ENCODE assay signal across 8 cellular contexts in the genomic region with DNA sequence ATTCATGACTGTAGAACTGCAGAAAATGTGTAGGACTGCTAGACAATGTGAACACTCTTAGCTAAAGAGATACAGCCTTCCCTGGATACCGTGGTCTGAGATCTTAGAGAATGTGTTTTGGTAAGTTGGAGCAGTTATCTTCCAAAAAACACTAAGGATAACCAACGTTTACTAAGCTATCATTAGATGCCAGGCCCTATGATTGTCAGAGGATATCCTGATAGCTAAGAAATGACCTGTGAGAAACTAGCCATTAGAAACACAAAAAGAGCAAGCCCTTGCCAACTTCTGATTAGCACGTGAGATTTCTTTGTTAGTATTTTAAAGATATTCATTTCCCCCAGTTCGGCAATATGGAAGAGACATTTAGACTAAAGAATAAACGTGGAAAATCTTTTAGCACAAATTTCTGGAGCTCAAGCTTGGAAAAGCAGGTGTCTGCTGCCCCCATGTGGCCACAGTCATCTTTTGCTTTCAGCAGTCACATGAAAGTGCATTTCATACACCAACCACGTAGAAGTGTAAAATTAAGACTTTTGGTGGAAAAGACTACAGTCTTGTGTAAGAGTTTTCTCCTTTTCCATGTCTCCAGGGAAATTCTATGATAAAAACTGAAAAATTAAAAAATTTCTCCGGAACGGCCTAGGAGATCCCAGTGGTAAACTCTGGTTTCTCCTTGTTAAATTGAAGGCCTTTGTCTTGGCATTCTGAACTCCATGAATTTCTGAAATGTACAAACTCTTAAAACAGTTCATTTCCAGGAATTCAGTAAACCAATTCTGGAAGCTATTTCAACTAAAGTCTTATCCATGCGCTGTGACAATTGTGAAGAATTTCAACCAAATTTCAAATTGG.
DNase-seq lines count a peak whose midpoint lies in the region; ATAC-seq and TF ChIP-seq lines count a peak whose summit lies in the region.

No MANE protein-coding gene starts in this region.

- no peak overlapping the region for H3K4me3 ChIP-seq in SK-N-SH (ENCODE audit: low read depth in 2 of 2, low read length in 1 of 2)
- H3K4me3 ChIP-seq in adipocyte (ENCODE audit: low read length): no peak overlapping the region
- H3K4me3 ChIP-seq in right atrium auricular region: no peak overlapping the region

- 0 out of 4 replicates have a peak, but pooled peaks cover 0 to 14% of the 10 kb centered on the region in 2 experiments for H3K4me1 ChIP-seq in SK-N-SH (ENCODE audit: control insufficient read depth in 1 of 2, insufficient read depth in 2 of 2, low read depth in 1 of 2, low read length in 1 of 2)
- H3K4me1 ChIP-seq in adipocyte (ENCODE audit: control insufficient read depth, insufficient read depth, low read length): no peaks in the 10 kb centered on the region
- no peaks in the 10 kb centered on the region for H3K4me1 ChIP-seq in right atrium auricular region

- H3K36me3 ChIP-seq in SK-N-SH (replicated peaks in 1 of 2; ENCODE audit: control insufficient read depth in 1 of 2, insufficient read depth in 2 of 2, low read length in 1 of 2) (no peaks in the 10 kb centered on the region), adipocyte (ENCODE audit: control insufficient read depth, insufficient read depth, low read length, severe bottlenecking) (no peaks in the 10 kb centered on the region), right atrium auricular region (no peaks in the 10 kb centered on the region)

- intact Hi-C loops in sciatic nerve (cut with DNase I): no loop called here

- 21% methylated on average over 9 of the region's 9 CpGs for WGBS in SK-N-SH (ENCODE audit: low lambda C conversion rate)

- H3K9me3 ChIP-seq in SK-N-SH (no peaks in the 10 kb centered on the region), adipocyte (ENCODE audit: control insufficient read depth, low read length) (no peaks in the 10 kb centered on the region), right atrium auricular region (no peaks in the 10 kb centered on the region)

- POLR2A ChIA-PET in SK-N-SH (lab: Yijun Ruan, JAX): no interaction called here

- peak; percentile 98 for TF ChIP-seq CTCF in SK-N-SH (IDR thresholded peaks at IDR 0.05)
- TF ChIP-seq CTCF in right atrium auricular region (IDR thresholded peaks at IDR 0.05): peak; percentile 65 to 88

- no peaks in the 10 kb centered on the region for H3K9me2 ChIP-seq in SK-N-SH

- peak; percentile 72 for DNase-seq in DMS53 (lab: John Stamatoyannopoulos, UW)
- peak; percentile 22 for DNase-seq in HuH-7.5 (ENCODE audit: low spot score)
- peak; percentile 57 for DNase-seq in SK-N-SH
- DNase-seq in adipocyte (ENCODE audit: low read depth): peak; percentile 91
- DNase-seq in right atrium auricular region (ENCODE audit: low spot score): peak; percentile 76
- peak; percentile 90 for DNase-seq in sciatic nerve (ENCODE audit: low spot score)

- H3K27me3 ChIP-seq in SK-N-SH (ENCODE audit: insufficient read depth) (0 out of 2 replicates have a peak, but pooled peaks cover 8% of the 10 kb centered on the region), adipocyte (replicated peaks; ENCODE audit: control insufficient read depth, insufficient read depth, low read length) (peaks cover 11% of the 10 kb centered on the region), right atrium auricular region (peaks cover 0 to 5% of the 10 kb centered on the region in 2 donors)

- TF ChIP-seq EP300 in SK-N-SH (IDR thresholded peaks at IDR 0.05; ENCODE audit: borderline replicate concordance in 1 of 2, low read depth in 1 of 2, low read length in 1 of 2): no peak

- H3K27ac ChIP-seq in SK-N-SH (ENCODE audit: low read depth in 2 of 2, low read length in 1 of 2): peak overlapping the region in 1 of 2 experiments; percentile 14; a peak in 1 of 4 replicates
- no peak overlapping the region for H3K27ac ChIP-seq in right atrium auricular region

- H4K20me1 ChIP-seq in SK-N-SH (ENCODE audit: insufficient read depth): no peaks in the 10 kb centered on the region

- no peaks in the 10 kb centered on the region for H3K79me2 ChIP-seq in SK-N-SH (ENCODE audit: insufficient read depth)

- peak overlapping the region; percentile 29; the same call in 1 of the 2 replicates for H2AFZ ChIP-seq in SK-N-SH (ENCODE audit: low read depth)

- CTCF ChIA-PET in SK-N-SH (lab: Yijun Ruan, JAX): interaction anchor here (0.7 to 5.0 kb wide), 18 partner anchors 10 to 937 kb away, joined by 3 to 21 read pairs (median 4); no protein-coding TSS in a partner anchor

- no peak overlapping the region; the same call in 1 of the 2 replicates for H3K4me2 ChIP-seq in SK-N-SH

- H3F3A ChIP-seq in SK-N-SH (replicated peaks; ENCODE audit: insufficient read depth): no peaks in the 10 kb centered on the region

- ATAC-seq in sciatic nerve (peak; percentile 66), GM18511 (IDR thresholded peaks at IDR 0.05; ENCODE audit: unreplicated experiment) (no peak), GM18870 (IDR thresholded peaks at IDR 0.05; ENCODE audit: unreplicated experiment) (no peak)

- peak; percentile 90 for TF ChIP-seq RAD21 in SK-N-SH (IDR thresholded peaks at IDR 0.05; ENCODE audit: low read length)

- no peak overlapping the region for H3K9ac ChIP-seq in SK-N-SH
- H3K9ac ChIP-seq in adipocyte (ENCODE audit: low read length): no peak overlapping the region

TF ChIP-seq in SK-N-SH, 30 proteins besides CTCF, POLR2A, EP300 and RAD21:
- TF ChIP-seq, protein P1, sequence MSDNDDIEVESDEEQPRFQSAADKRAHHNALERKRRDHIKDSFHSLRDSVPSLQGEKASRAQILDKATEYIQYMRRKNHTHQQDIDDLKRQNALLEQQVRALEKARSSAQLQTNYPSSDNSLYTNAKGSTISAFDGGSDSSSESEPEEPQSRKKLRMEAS (IDR thresholded peaks at IDR 0.05; ENCODE audit: low read depth): no peak
- peak; percentile 73 for TF ChIP-seq SMC3 (IDR thresholded peaks at IDR 0.05; ENCODE audit: low read depth, low read length)

Comparison
In these comparisons a context has a peak if more than half of its experiments do, and no peak if none do; other contexts are left out.
1. DNase-seq: peak in every context shown above with its lines; median percentile 91 in adipocyte; 90 in sciatic nerve; 76 in right atrium auricular region; 72 in DMS53; 57 in SK-N-SH; 22 in HuH-7.5.